In the genomic region with DNA sequence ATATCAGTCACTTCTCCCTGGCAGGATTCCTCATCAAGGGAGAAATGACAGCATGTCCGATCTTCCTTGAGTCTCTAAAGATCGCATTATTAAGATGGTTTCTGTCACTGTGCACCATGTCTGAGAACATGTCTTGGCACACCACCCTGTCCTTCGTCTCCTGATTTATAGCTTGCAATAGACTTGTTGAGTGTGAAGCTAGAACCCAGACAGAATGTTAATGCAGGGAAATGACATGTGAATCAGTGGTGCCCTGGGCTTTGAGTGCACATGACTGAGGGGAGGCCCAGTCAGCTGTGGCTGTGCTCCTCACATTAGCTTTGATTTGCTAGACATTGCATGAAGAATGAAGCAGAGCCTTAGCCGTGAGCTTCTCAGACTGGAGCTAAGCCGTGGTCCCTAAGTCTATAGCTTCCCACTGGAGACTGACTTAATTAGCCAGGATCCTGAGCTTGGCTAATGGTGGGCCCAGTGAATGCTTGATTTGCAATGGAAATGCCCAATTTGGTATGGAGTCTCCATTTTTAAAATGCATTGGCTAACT, we compare ENCODE assay signal across 17 cellular contexts.
"Had no signal": no experiment of that assay in that cellular context is flagged by ENCODE, and none has a peak within 500 bp of the region (broad histone marks: within the 10 kb centered on the region; RNA-seq: fewer than 3 reads in every experiment).

No MANE protein-coding gene starts in this region.

- H3K9me3 ChIP-seq: body of pancreas, esophagus muscularis mucosa, tibial artery, vagina had no signal

- H3K79me2 ChIP-seq: parathyroid adenoma had no signal

- H3K4me3 ChIP-seq: body of pancreas, coronary artery, esophagus muscularis mucosa, skin epidermis, tibial artery, vagina had no signal

- H3K27me3 ChIP-seq: body of pancreas, esophagus muscularis mucosa, tibial artery, vagina had no signal

- H3K27ac ChIP-seq: body of pancreas, coronary artery, esophagus muscularis mucosa, parathyroid adenoma, skin epidermis, tibial artery, vagina had no signal

- H3K4me1 ChIP-seq: body of pancreas, parathyroid adenoma, vagina had no signal

- H2AFZ ChIP-seq: parathyroid adenoma had no signal

- H3K36me3 ChIP-seq: esophagus muscularis mucosa, tibial artery, vagina had no signal

- H3K9ac ChIP-seq: parathyroid adenoma had no signal

- ATAC-seq: activated T-cell treated with anti-CD3 and anti-CD28 coated beads, Interleukin-2, amount 50 U/mL, for 72 hours; body of pancreas; stimulated activated naive B cell treated with anti-CD40 and anti-IgM and Interleukin-4, amounts not matched to agents 10 μg/mL and 1 μg/mL and 100 μg/mL, for 72 hours had no signal

- DNase-seq: activated CD4-positive, alpha-beta T cell treated with anti-CD3 and anti-CD28 coated beads, Interleukin-2, amount 10 ng/mL, durations not matched to agents 7 days and 5 days; activated CD8-positive, alpha-beta memory T cell treated with anti-CD3 and anti-CD28 coated beads, Interleukin-2, amount 50 U/mL, for 48 hours; activated gamma-delta T cell treated with Interleukin-2 at 50 U/mL for 16 hours; activated naive CD8-positive, alpha-beta T cell treated with anti-CD3 and anti-CD28 coated beads for 36 hours; activated T-cell treated with anti-CD3 and anti-CD28 coated beads, Interleukin-2, amount 50 U/mL, for 72 hours; effector CD4-positive, alpha-beta T cell; hippocampal formation; stimulated activated CD4-positive, alpha-beta T cell treated with anti-CD3 and anti-CD28 coated beads, Interleukin-15, amount 100 ng/mL, for 24 hours; stimulated activated CD4-positive, alpha-beta T cell treated with anti-CD3 and anti-CD28 coated beads, Interleukin-4, amount 100 ng/mL, for 1 hour; stimulated activated naive B cell treated with anti-CD40 and anti-IgM and Interleukin-4, amounts not matched to agents 10 μg/mL and 1 μg/mL and 100 μg/mL, for 72 hours; tibial artery had no signal
